Comparison of ENCODE assay signal across 8 cellular contexts in the genomic region with DNA sequence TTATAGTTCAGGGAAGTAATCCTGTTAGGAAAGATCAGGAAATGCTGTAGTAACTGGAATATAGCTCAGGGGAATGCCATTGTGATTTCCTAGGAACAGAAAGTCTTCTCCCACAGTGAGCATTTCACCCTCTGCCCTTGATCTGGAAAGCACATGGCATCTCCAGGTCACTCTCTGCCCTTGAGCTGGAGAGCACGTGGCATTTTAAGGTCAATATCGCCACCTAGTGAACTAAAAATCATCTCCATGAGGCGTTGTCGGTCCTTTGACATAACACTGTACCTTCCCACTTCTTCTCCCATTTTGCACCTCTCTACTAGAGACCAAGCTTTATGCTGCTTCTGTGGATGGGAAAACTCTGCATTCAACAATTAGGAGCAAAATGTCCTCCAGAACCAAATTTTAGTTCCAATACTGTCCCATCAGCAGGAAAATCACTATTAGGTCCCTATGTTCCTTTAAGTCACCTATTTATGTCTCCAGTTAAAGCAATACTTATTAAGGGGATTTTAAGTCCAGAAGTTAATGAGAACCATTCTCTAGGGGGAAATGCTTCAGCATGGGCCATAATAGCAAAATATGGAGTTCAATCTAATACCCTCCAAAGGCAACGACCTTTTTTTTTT. TPM values are rescaled to one million over a fixed set of nuclear protein-coding genes. Genes with fewer than 3 reads are reported as not detected.
DNase-seq lines count a peak whose midpoint lies in the region; ATAC-seq and TF ChIP-seq lines count a peak whose summit lies in the region.

No MANE protein-coding gene starts in this region.

- H3K4me1 Mint-ChIP-seq in brain: peaks cover 15% of the 10 kb centered on the region
- peaks cover 46 to 53% of the 10 kb centered on the region in 2 donors for H3K4me1 Mint-ChIP-seq in immature natural killer cell

- H3K4me3 Mint-ChIP-seq in brain (no peak overlapping the region), immature natural killer cell (peak overlapping the region; percentile 24 to 57 (median 54))

- DNase-seq in 8988T (peak; percentile 26), NCI-H1436 treated with DMSO at 0.1 percent for 48 hours (lab: John Stamatoyannopoulos, UW) (peak; percentile 47), SK-N-DZ (ENCODE audit: low spot score) (peak; percentile 84), immature natural killer cell (peak; percentile 69 to 75 (median 74))
- peak; percentile 45 for DNase-seq in stimulated activated CD4-positive, alpha-beta T cell treated with anti-CD3 and anti-CD28 coated beads, Interleukin-15, amount 100 ng/mL, for 24 hours

- H3K36me3 Mint-ChIP-seq in brain (no peaks in the 10 kb centered on the region), immature natural killer cell (peaks cover 3 to 8% (median 8%) of the 10 kb centered on the region in 3 donors)

- H3K27me3 Mint-ChIP-seq in brain (no peaks in the 10 kb centered on the region), immature natural killer cell (ENCODE audit: low read depth in 3 of 3) (peaks cover 0 to 4% (median 0%) of the 10 kb centered on the region in 3 donors)

- peak; percentile 87 for ATAC-seq in HG02852 (IDR thresholded peaks at IDR 0.05; ENCODE audit: unreplicated experiment)

- H3K9me3 Mint-ChIP-seq in brain (peaks cover 0 to 7% (median 1%) of the 10 kb centered on the region in 5 experiments), immature natural killer cell (peaks cover 0 to 2% (median 0%) of the 10 kb centered on the region in 6 donors)

- H3K27ac Mint-ChIP-seq in brain (peak overlapping the region in 1 of 5 experiments; percentile 81), immature natural killer cell (peak overlapping the region in 5 of 6 donors; percentile 54 to 85 (median 83))

- TF ChIP-seq CTCF in GM12872 (IDR thresholded peaks at IDR 0.05; ENCODE audit: insufficient read depth, low read depth, low read length): peak; percentile 65
- TF ChIP-seq CTCF in brain (conservative IDR thresholded peaks at IDR 0.05): peak; percentile 76 to 78

RNA-seq across cellular contexts. Expression of a gene that starts 54.7 kb away (rescaled TPM):
- polyA plus RNA-seq in SK-N-DZ (2014; cell fraction: cytosol; rRNA removed): 8.1 and 10.8 TPM in 2 replicates
- polyA plus RNA-seq in SK-N-DZ (2014; cell fraction: nucleus; rRNA removed): 26.8 and 57.4 TPM in 2 replicates
- polyA plus RNA-seq in brain (ENCODE audit: insufficient read depth, low read depth, low replicate concordance): 3.1 TPM
- polyA plus RNA-seq in immature natural killer cell: 10 to 100 TPM; 14.1 to 32.9 (median 24.2) TPM

Comparison
In these comparisons a context has a peak if more than half of its experiments do, and no peak if none do; other contexts are left out.
1. Peak in every context shown above with its lines: DNase-seq and ATAC-seq.
2. DNase-seq: peak in every context shown above with its lines; median percentile 84 in SK-N-DZ; 74 in immature natural killer cell; 47 in NCI-H1436 treated with DMSO at 0.1 percent for 48 hours; 45 in stimulated activated CD4-positive, alpha-beta T cell treated with anti-CD3 and anti-CD28 coated beads, Interleukin-15, amount 100 ng/mL, for 24 hours; 26 in 8988T.
3. H3K4me3 Mint-ChIP-seq: peak in immature natural killer cell (5 of 5); none in brain (0 of 5).